Comparison of ENCODE assay signal across 1 cellular context in the genomic region with DNA sequence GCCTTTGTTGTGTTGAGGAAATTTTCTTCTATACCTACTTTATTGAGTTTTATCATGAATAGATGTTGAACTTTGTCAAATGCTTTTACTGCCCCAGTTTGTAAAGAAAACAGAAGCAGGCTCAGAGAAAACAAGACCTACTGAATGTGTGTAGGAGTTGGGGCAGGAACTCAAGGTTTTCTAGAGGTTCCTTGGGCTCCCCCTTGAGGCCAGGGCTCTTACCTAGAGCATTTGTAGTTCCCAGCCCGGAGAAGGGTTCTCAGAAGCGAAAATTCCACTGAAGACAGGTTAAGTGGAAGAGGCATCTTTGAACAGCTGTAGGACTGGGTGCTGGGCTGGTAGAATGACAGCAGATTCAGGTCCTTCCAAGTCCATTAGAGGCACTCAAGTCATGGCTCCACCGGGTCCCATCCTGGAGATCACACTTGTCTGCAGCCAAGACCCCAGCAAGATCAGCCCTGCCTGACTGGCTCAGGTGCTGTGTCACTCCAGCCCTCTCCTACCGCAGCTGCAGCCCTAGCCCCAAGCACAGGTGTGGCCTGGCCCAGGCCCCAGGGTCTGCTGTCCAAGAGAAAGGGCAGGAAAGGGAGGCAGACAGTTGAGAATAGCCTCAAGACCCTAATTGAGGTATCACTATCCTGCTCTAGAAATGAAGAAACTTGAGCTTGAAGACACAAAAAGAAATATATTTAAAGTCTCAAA.
TF ChIP-seq lines count a peak whose summit lies in the region.

No MANE protein-coding gene starts in this region.

TF ChIP-seq in HepG2, 621 proteins besides CTCF, POLR2A, EP300 and RAD21 (continued from another document):
- TF ChIP-seq FOXK2 (IDR thresholded peaks at IDR 0.05) (no peak), SKI (IDR thresholded peaks at IDR 0.05; ENCODE audit: partially characterized antibody) (no peak), NCOR1 (IDR thresholded peaks at IDR 0.05; ENCODE audit: borderline replicate concordance, low read length) (no peak), RFX5 (IDR thresholded peaks at IDR 0.05; ENCODE audit: low read depth, low read length) (no peak), ZNF446 (CRISPR knock-in tag; IDR thresholded peaks at IDR 0.05) (no peak), TBX3 (IDR thresholded peaks at IDR 0.05; ENCODE audit: borderline replicate concordance) (no peak), HNRNPK (IDR thresholded peaks at IDR 0.05; ENCODE audit: low read depth, low read length, poor library complexity, severe bottlenecking) (no peak)
- TF ChIP-seq, protein P1, sequence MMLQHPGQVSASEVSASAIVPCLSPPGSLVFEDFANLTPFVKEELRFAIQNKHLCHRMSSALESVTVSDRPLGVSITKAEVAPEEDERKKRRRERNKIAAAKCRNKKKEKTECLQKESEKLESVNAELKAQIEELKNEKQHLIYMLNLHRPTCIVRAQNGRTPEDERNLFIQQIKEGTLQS (CRISPR knock-in tag; IDR thresholded peaks at IDR 0.05) = no peak
